9 cellular contexts compared by ENCODE assay signal in genomic region chr3:147120029-147120428, GRCh38.
DNase-seq lines count a peak whose midpoint lies in the region; ATAC-seq, FAIRE-seq and TF ChIP-seq lines count a peak whose summit lies in the region.
"Had no signal": no experiment of that assay in that cellular context is flagged by ENCODE, and none has a peak within 500 bp of the region (broad histone marks: within the 10 kb centered on the region; RNA-seq: fewer than 3 reads in every experiment).

No MANE protein-coding gene starts in this region.

- DNase-seq in cardiac muscle cell (ENCODE audit: low read depth in 1 of 2, low spot score in 1 of 2): peak; percentile 3 to 27
- DNase-seq in Right ventricle myocardium superior: no peak
- DNase-seq in OCI-M1 (lab: John Stamatoyannopoulos, UW): peak; percentile 54
- peak; percentile 29 for DNase-seq in fibroblast of pulmonary artery (ENCODE audit: low read depth)
- peak; percentile 5 for DNase-seq in urothelium cell line (ENCODE audit: low spot score)
- no peak for DNase-seq in anterior cingulate cortex (lab: John Stamatoyannopoulos, UW)
- DNase-seq in putamen (ENCODE audit: low spot score): no peak
- DNase-seq: amygdala had no signal

- ATAC-seq in Right ventricle myocardium superior (ENCODE audit: poor library complexity): no peak
- no peak for ATAC-seq in GM21447 (IDR thresholded peaks at IDR 0.05; ENCODE audit: unreplicated experiment)

- no peaks in the 10 kb centered on the region for H3K27me3 ChIP-seq in cardiac muscle cell

- intact Hi-C loops in Right ventricle myocardium superior (cut with DNase I): no loop called here

- peak; percentile 48 for TF ChIP-seq CTCF in cardiac muscle cell (IDR thresholded peaks at IDR 0.05; ENCODE audit: low read depth, low read length)
- TF ChIP-seq CTCF in fibroblast of pulmonary artery (IDR thresholded peaks at IDR 0.05; ENCODE audit: low read length, missing control alignments): peak; percentile 41

- H3K9me3 ChIP-seq in cardiac muscle cell (ENCODE audit: low read depth): no peaks in the 10 kb centered on the region

- FAIRE-seq in urothelium cell line (lab: Jason Lieb, UNC): no peak

- no peak overlapping the region for H3K27ac ChIP-seq in cardiac muscle cell

- H3K36me3 ChIP-seq in cardiac muscle cell: no peaks in the 10 kb centered on the region

- H3K4me3 ChIP-seq in cardiac muscle cell (no peak overlapping the region), fibroblast of pulmonary artery (replicated peaks; ENCODE audit: low read depth, low read length) (no peak overlapping the region)

- no peaks in the 10 kb centered on the region for H3K4me1 ChIP-seq in cardiac muscle cell (ENCODE audit: low read depth)

Comparison
In these comparisons a context has a peak if more than half of its experiments do, and no peak if none do; other contexts are left out.
1. DNase-seq: peak in cardiac muscle cell (2 of 2), OCI-M1 (single experiment), fibroblast of pulmonary artery (single experiment) and urothelium cell line (single experiment); none in Right ventricle myocardium superior (single experiment), anterior cingulate cortex (0 of 58) and putamen (single experiment).